Comparison of ENCODE assay signal across 17 cellular contexts in genomic region chr10:90587081-90587491, GRCh38.
A peak's percentile ranks its signal among the peaks of the same experiment; 100 is the strongest.
DNase-seq lines count a peak whose midpoint lies in the region; ATAC-seq lines count a peak whose summit lies in the region.
"Had no signal": no experiment of that assay in that cellular context is flagged by ENCODE, and none has a peak within 500 bp of the region (broad histone marks: within the 10 kb centered on the region; RNA-seq: fewer than 3 reads in every experiment).

No MANE protein-coding gene starts in this region.

- ATAC-seq in HG03175 (IDR thresholded peaks at IDR 0.05; ENCODE audit: unreplicated experiment) = no peak
- ATAC-seq: left lobe of liver; naive thymus-derived CD4-positive, alpha-beta T cell; stimulated activated naive CD8-positive, alpha-beta T cell treated with anti-CD3 and anti-CD28 coated beads, Interleukin-15, Interleukin-2, amounts not matched to agents 100 U/mL and 50 U/mL, for 24 hours had no signal

- DNase-seq in Daoy (ENCODE audit: low read depth) (peak; percentile 84), OCI-M1 (lab: John Stamatoyannopoulos, UW) (peak; percentile 66), brain pericyte (ENCODE audit: low read depth, low spot score) (peak; percentile 2), kidney tubule cell (ENCODE audit: low spot score) (peak; percentile 11), NCI-H187 treated with DMSO at 0.1 percent for 48 hours (lab: John Stamatoyannopoulos, UW) (no peak)
- no peak for DNase-seq in activated CD4-positive, CD25-positive, alpha-beta regulatory T cell treated with anti-CD3 and anti-CD28 coated beads, Interleukin-2, amount 50 U/mL, for 72 hours
- no peak for DNase-seq in stimulated activated CD4-positive, alpha-beta T cell treated with anti-CD3 and anti-CD28 coated beads, Interleukin-1b, Interleukin-23, amount 100 ng/mL, for 48 hours
- DNase-seq: activated CD4-positive, CD25-positive, alpha-beta regulatory T cell; activated T-cell treated with anti-CD3 and anti-CD28 coated beads, Interleukin-2, amount 50 U/mL, for 1 hour; amygdala; effector CD4-positive, alpha-beta T cell; head of caudate nucleus; naive thymus-derived CD4-positive, alpha-beta T cell; NK-92 treated with Interleukin-12 subunit alpha and Interleukin-12 subunit beta, amount 100 ng/mL, for 24 hours; stimulated activated naive CD8-positive, alpha-beta T cell treated with anti-CD3 and anti-CD28 coated beads, Interleukin-15, Interleukin-2, amounts not matched to agents 100 U/mL and 50 U/mL, for 24 hours had no signal

Comparison
In these comparisons a context has a peak if more than half of its experiments do, and no peak if none do; other contexts are left out.
1. DNase-seq: peak in Daoy (single experiment), OCI-M1 (single experiment), brain pericyte (single experiment) and kidney tubule cell (single experiment); none in NCI-H187 treated with DMSO at 0.1 percent for 48 hours (single experiment), activated CD4-positive, CD25-positive, alpha-beta regulatory T cell treated with anti-CD3 and anti-CD28 coated beads, Interleukin-2, amount 50 U/mL, for 72 hours (single experiment) and stimulated activated CD4-positive, alpha-beta T cell treated with anti-CD3 and anti-CD28 coated beads, Interleukin-1b, Interleukin-23, amount 100 ng/mL, for 48 hours (single experiment).